In genomic region chr17:79114455-79115301, GRCh38 we compare ENCODE assay signal across 10 cellular contexts. TPM values are rescaled to one million over a fixed set of nuclear protein-coding genes. Genes with fewer than 3 reads are reported as not detected.
DNase-seq lines count a peak whose midpoint lies in the region; TF ChIP-seq lines count a peak whose summit lies in the region.
"Had no signal": no experiment of that assay in that cellular context is flagged by ENCODE, and none has a peak within 500 bp of the region (broad histone marks: within the 10 kb centered on the region; RNA-seq: fewer than 3 reads in every experiment).

No MANE protein-coding gene starts in this region.

- no peaks in the 10 kb centered on the region for H3K36me3 ChIP-seq in smooth muscle cell (ENCODE audit: low read depth)

- H3K27me3 Mint-ChIP-seq in brain (peaks cover 8% of the 10 kb centered on the region), type B pancreatic cell (peaks cover 9% of the 10 kb centered on the region)

- H3K9me3 Mint-ChIP-seq in brain = no peaks in the 10 kb centered on the region
- H3K9me3 Mint-ChIP-seq in type B pancreatic cell = no peaks in the 10 kb centered on the region

- H3K27ac ChIP-seq in smooth muscle cell (ENCODE audit: low read depth) = no peak overlapping the region

- H3K4me3 ChIP-seq in smooth muscle cell = no peak overlapping the region

- TF ChIP-seq CTCF in brain (conservative IDR thresholded peaks at IDR 0.05) (no peak), smooth muscle cell (IDR thresholded peaks at IDR 0.05; ENCODE audit: borderline replicate concordance, insufficient read depth, poor library complexity, severe bottlenecking) (no peak), type B pancreatic cell (conservative IDR thresholded peaks at IDR 0.05) (no peak)

- H3K9ac ChIP-seq in smooth muscle cell (ENCODE audit: low read depth) = no peak overlapping the region

- H3K4me1 ChIP-seq in smooth muscle cell (ENCODE audit: low read depth) = peaks cover 11% of the 10 kb centered on the region

- no peaks in the 10 kb centered on the region for H4K20me1 ChIP-seq in smooth muscle cell (ENCODE audit: low read depth)

- H3K4me1 Mint-ChIP-seq in brain = peaks cover 26% of the 10 kb centered on the region
- peaks cover 9% of the 10 kb centered on the region for H3K4me1 Mint-ChIP-seq in type B pancreatic cell (ENCODE audit: unreplicated experiment)

- no peaks in the 10 kb centered on the region for H3K27me3 ChIP-seq in smooth muscle cell (ENCODE audit: low read depth)

- H3F3A ChIP-seq in smooth muscle cell (ENCODE audit: low read depth) = no peaks in the 10 kb centered on the region

- no peaks in the 10 kb centered on the region for H3K9me3 ChIP-seq in smooth muscle cell (replicated peaks; ENCODE audit: low read depth)

- no peak overlapping the region for H3K4me3 Mint-ChIP-seq in brain
- H3K4me3 Mint-ChIP-seq in type B pancreatic cell = no peak overlapping the region

- H3K4me2 ChIP-seq in smooth muscle cell = no peak overlapping the region

- DNase-seq in DMS153 (lab: John Stamatoyannopoulos, UW) = peak; percentile 93
- peak; percentile 84 for DNase-seq in NCI-H2081 treated with DMSO at 0.1 percent for 48 hours (lab: John Stamatoyannopoulos, UW)
- DNase-seq in myocyte (ENCODE audit: low read depth) = peak; percentile 24
- no peak for DNase-seq in smooth muscle cell (lab: John Stamatoyannopoulos, UW; ENCODE audit: unreplicated experiment)
- no peak for DNase-seq in type B pancreatic cell (ENCODE audit: extremely low spot score, unreplicated experiment)
- DNase-seq in putamen (ENCODE audit: low spot score) = no peak
- no peak for DNase-seq in T1000 (lab: John Stamatoyannopoulos, UW)
- DNase-seq: activated CD4-positive, CD25-positive, alpha-beta regulatory T cell; DND-41 had no signal

- no peak overlapping the region for H2AFZ ChIP-seq in smooth muscle cell (ENCODE audit: low read depth)

- no peaks in the 10 kb centered on the region for H3K79me2 ChIP-seq in smooth muscle cell (ENCODE audit: low read depth)

- WGBS in smooth muscle cell (ENCODE audit: low lambda C conversion rate) = 77% methylated on average over 30 of the region's 30 CpGs

- H3K27ac Mint-ChIP-seq in brain = peak overlapping the region in 3 of 5 experiments; percentile 42 to 71 (median 62)
- no peak overlapping the region for H3K27ac Mint-ChIP-seq in type B pancreatic cell

- no peaks in the 10 kb centered on the region for H3K36me3 Mint-ChIP-seq in brain
- no peaks in the 10 kb centered on the region for H3K36me3 Mint-ChIP-seq in type B pancreatic cell

RNA-seq across cellular contexts. Expression of gene ENGASE, which starts 40.1 kb away (rescaled TPM):
- polyA plus RNA-seq in brain (ENCODE audit: insufficient read depth, low read depth, low replicate concordance) (7.1 TPM), smooth muscle cell (9.6 and 11.2 TPM in 2 replicates)
- total RNA-seq in myocyte (27.5 and 36.8 TPM in 2 replicates), smooth muscle cell (3.8 and 7.8 TPM in 2 replicates), type B pancreatic cell (ENCODE audit: low replicate concordance) (45.0 and 72.6 TPM in 2 replicates)
- polyA plus RNA-seq in myocyte (2012) = 28.6 TPM

Comparison
In these comparisons a context has a peak if more than half of its experiments do, and no peak if none do; other contexts are left out.
1. DNase-seq: peak in DMS153 (single experiment), NCI-H2081 treated with DMSO at 0.1 percent for 48 hours (single experiment) and myocyte (single experiment); none in smooth muscle cell (single experiment), type B pancreatic cell (single experiment), putamen (single experiment) and T1000 (single experiment).